Comparison of ENCODE assay signal across 8 cellular contexts in the genomic region with DNA sequence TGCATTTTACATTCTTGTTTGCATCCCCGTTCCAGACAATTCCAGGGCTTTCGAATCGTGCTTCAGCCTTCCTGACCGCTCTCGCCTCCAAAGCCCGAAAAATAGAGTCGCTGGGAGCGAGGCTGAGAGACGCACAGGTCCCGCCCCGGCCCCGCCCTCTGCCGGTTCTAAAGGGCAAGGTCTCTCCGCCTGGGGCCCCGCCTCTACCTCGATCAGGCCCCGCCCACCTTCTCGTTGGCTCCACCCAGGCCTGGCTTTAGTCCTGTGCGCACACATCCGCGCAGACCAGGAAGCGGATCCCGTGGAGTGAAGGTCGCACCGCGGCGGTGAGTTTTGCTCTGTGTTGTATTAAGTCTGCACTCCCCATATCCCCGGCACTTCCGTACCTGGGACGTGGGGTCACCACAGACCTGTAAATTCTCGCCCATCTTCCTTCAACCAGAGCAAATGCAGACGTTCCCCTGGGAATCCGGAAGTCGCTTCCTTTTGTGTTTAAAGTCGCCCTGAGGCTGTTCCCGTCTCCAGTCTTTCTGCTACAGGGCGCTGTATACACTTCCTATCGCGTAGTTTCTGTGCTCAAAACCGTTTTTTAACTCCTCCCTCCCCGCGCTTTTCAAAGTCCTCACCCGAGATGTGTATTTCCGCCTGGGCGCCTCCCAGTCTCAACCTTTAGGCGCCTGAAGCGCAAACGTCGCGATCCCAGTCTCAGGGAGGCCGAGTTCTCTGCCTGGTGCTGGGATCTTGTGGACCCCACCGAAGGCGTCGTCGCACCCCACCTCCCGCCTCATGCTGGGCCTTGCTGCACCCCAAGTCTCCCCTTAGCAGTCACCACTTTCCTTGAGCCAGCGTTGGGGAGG. TPM values are rescaled to one million over a fixed set of nuclear protein-coding genes. Genes with fewer than 3 reads are reported as not detected.
DNase-seq lines count a peak whose midpoint lies in the region; ATAC-seq and TF ChIP-seq lines count a peak whose summit lies in the region.

A gene (plus strand): TSS at position 283 of the 857 bp plus-strand sequence. CDS start 3,861 bp downstream, outside the sequence.

- intact Hi-C loops in aorta (cut with DNase I), result no loop called here

- peaks cover 5% of the 10 kb centered on the region for H3K4me1 ChIP-seq in hepatocyte (ENCODE audit: insufficient read depth)
- H3K4me1 ChIP-seq in aorta (ENCODE audit: control insufficient read depth in 1 of 2, insufficient read depth in 2 of 2, low read length in 2 of 2), result no peaks in the 10 kb centered on the region

- H4K20me1 ChIP-seq in hepatocyte (ENCODE audit: insufficient read depth, poor library complexity, severe bottlenecking), result no peaks in the 10 kb centered on the region

- peak; percentile 91 for DNase-seq in ELR (ENCODE audit: low read depth)
- DNase-seq in HCEC 1CT, result peak; percentile 67
- peak; percentile 91 for DNase-seq in NCI-H1105 treated with DMSO at 0.1 percent for 48 hours (lab: John Stamatoyannopoulos, UW)
- peak; percentile 92 for DNase-seq in T-helper 2 cell treated with Interferon-gamma antibody and Interleukin-4, amounts not matched to agents 5 μg/mL and 100 μg/mL, for 36 hours (ENCODE audit: low spot score)
- peak; percentile 97 for DNase-seq in astrocyte of the hippocampus (ENCODE audit: low read depth, low spot score)
- peak; percentile 97 for DNase-seq in hepatocyte (ENCODE audit: low spot score)
- peak; percentile 81 for DNase-seq in renal cortical epithelial cell (ENCODE audit: low read depth)
- peak; percentile 97 to 99 for DNase-seq in aorta

- H3K27ac ChIP-seq in hepatocyte, result peak within 1 kb of the TSS; percentile 88
- peak within 1 kb of the TSS in 1 of 2 donors; percentile 30 for H3K27ac ChIP-seq in aorta (ENCODE audit: low read depth in 1 of 2, low read length in 2 of 2)

- H3K27me3 ChIP-seq in hepatocyte (no peaks in the 10 kb centered on the region), aorta (ENCODE audit: control insufficient read depth in 1 of 2, insufficient read depth in 2 of 2, low read length in 1 of 2) (no peaks in the 10 kb centered on the region)

- peak within 1 kb of the TSS; percentile 90 for H3K4me2 ChIP-seq in hepatocyte

- peak within 1 kb of the TSS; percentile 53 for H2AFZ ChIP-seq in hepatocyte

- peaks cover 28% of the 10 kb centered on the region for H3K79me2 ChIP-seq in hepatocyte

- peaks cover 15% of the 10 kb centered on the region for H3K4me1 Mint-ChIP-seq in T-helper 2 cell treated with Interferon-gamma antibody and Interleukin-4, amounts not matched to agents 5 μg/mL and 100 μg/mL, for 36 hours (ENCODE audit: low read depth)

- H3K4me3 Mint-ChIP-seq in T-helper 2 cell treated with Interferon-gamma antibody and Interleukin-4, amounts not matched to agents 5 μg/mL and 100 μg/mL, for 36 hours, result peak within 1 kb of the TSS; percentile 86

- no peaks in the 10 kb centered on the region for H3K9me2 ChIP-seq in hepatocyte (replicated peaks; ENCODE audit: insufficient read depth)

- H3K27ac Mint-ChIP-seq in T-helper 2 cell treated with Interferon-gamma antibody and Interleukin-4, amounts not matched to agents 5 μg/mL and 100 μg/mL, for 36 hours, result peak within 1 kb of the TSS; percentile 94

- H3K36me3 Mint-ChIP-seq in T-helper 2 cell treated with Interferon-gamma antibody and Interleukin-4, amounts not matched to agents 5 μg/mL and 100 μg/mL, for 36 hours (ENCODE audit: low read depth), result peaks cover 66% of the 10 kb centered on the region

- H3K36me3 ChIP-seq in hepatocyte (replicated peaks; ENCODE audit: insufficient read depth, low read depth), result no peaks in the 10 kb centered on the region
- peaks cover 0 to 1% of the 10 kb centered on the region in 2 donors for H3K36me3 ChIP-seq in aorta (ENCODE audit: control insufficient read depth in 1 of 2, insufficient read depth in 2 of 2, low read length in 1 of 2)

- H3K9me3 Mint-ChIP-seq in T-helper 2 cell treated with Interferon-gamma antibody and Interleukin-4, amounts not matched to agents 5 μg/mL and 100 μg/mL, for 36 hours, result peaks cover 63% of the 10 kb centered on the region

- ATAC-seq in aorta (ENCODE audit: low FRiP score), result peak; percentile 100

- under 1% methylated on average over 54 of the region's 57 CpGs for WGBS in hepatocyte (ENCODE audit: low lambda C conversion rate, missing lambda C conversion rate)
- WGBS in aorta, 2 donors, result 1% methylated on average over 57 of the region's 57 CpGs

- H3K27me3 Mint-ChIP-seq in T-helper 2 cell treated with Interferon-gamma antibody and Interleukin-4, amounts not matched to agents 5 μg/mL and 100 μg/mL, for 36 hours (ENCODE audit: low read depth), result no peaks in the 10 kb centered on the region

- no peak for TF ChIP-seq CTCF in hepatocyte (IDR thresholded peaks at IDR 0.05; ENCODE audit: poor library complexity)

- H3K9me3 ChIP-seq in hepatocyte (ENCODE audit: low read depth) (no peaks in the 10 kb centered on the region), aorta (ENCODE audit: control insufficient read depth, low read length) (no peaks in the 10 kb centered on the region)

- H3K4me3 ChIP-seq in hepatocyte (peak within 1 kb of the TSS; percentile 51), aorta (ENCODE audit: low read length in 2 of 2) (peak within 1 kb of the TSS; percentile 72 to 86)

RNA-seq across cellular contexts. Expression of the gene that starts here (rescaled TPM):
- total RNA-seq in hepatocyte (15.2 TPM in 2 replicates), renal cortical epithelial cell (13.5 and 33.4 TPM in 2 replicates), aorta (10 to 100 TPM; 15.4 to 26.6 TPM)
- polyA plus RNA-seq in hepatocyte (5.3 and 9.3 TPM in 2 replicates), aorta (1 to 10 TPM; 5.1 to 6.4 TPM)
